In genomic region chr4:134243742-134244713, GRCh38 we compare ENCODE assay signal across 29 cellular contexts. TPM values are rescaled to one million over a fixed set of nuclear protein-coding genes. Genes with fewer than 3 reads are reported as not detected.
DNase-seq lines count a peak whose midpoint lies in the region; ATAC-seq, FAIRE-seq and TF ChIP-seq lines count a peak whose summit lies in the region.
"Had no signal": no experiment of that assay in that cellular context is flagged by ENCODE, and none has a peak within 500 bp of the region (broad histone marks: within the 10 kb centered on the region; RNA-seq: fewer than 3 reads in every experiment).

No MANE protein-coding gene starts in this region.

- intact Hi-C loops in pancreas (cut with DNase I) = no loop called here

- no peaks in the 10 kb centered on the region for H3K36me3 ChIP-seq in H7 (replicated peaks; ENCODE audit: control insufficient read depth, insufficient read depth, low read length)
- no peaks in the 10 kb centered on the region for H3K36me3 ChIP-seq in endodermal cell (ENCODE audit: control insufficient read depth, insufficient read depth, low read length)
- H3K36me3 ChIP-seq in pancreas = no peaks in the 10 kb centered on the region
- H3K36me3 ChIP-seq: ovary, right lobe of liver had no signal

- H3K9me3 ChIP-seq in endodermal cell (ENCODE audit: control insufficient read depth, low read length) (peaks cover 11% of the 10 kb centered on the region), pancreas (no peaks in the 10 kb centered on the region)
- H3K9me3 ChIP-seq: ovary, right lobe of liver had no signal

- CTCF ChIA-PET in activated CD4-positive, alpha-beta T cell treated with anti-CD3 and anti-CD28 coated beads, Interleukin-2, amount 10 ng/mL, durations not matched to agents 7 days and 5 days (lab: Charles Lee) = no interaction called here

- H3K27me3 Mint-ChIP-seq in endodermal cell (ENCODE audit: insufficient read depth) (no peaks in the 10 kb centered on the region), progenitor cell of endocrine pancreas (no peaks in the 10 kb centered on the region)
- no peaks in the 10 kb centered on the region for H3K27me3 Mint-ChIP-seq in activated CD4-positive, alpha-beta T cell treated with anti-CD3 and anti-CD28 coated beads, Interleukin-2, amount 10 ng/mL, durations not matched to agents 7 days and 5 days
- H3K27me3 Mint-ChIP-seq: CD4-positive, alpha-beta memory T cell; naive thymus-derived CD8-positive, alpha-beta T cell had no signal

- no peak for FAIRE-seq in pancreas (lab: Jason Lieb, UNC)
- FAIRE-seq: H54, HTR-8/SVneo had no signal

- H3K36me3 Mint-ChIP-seq in endodermal cell (ENCODE audit: low read depth) = no peaks in the 10 kb centered on the region
- no peaks in the 10 kb centered on the region for H3K36me3 Mint-ChIP-seq in activated CD4-positive, alpha-beta T cell treated with anti-CD3 and anti-CD28 coated beads, Interleukin-2, amount 10 ng/mL, durations not matched to agents 7 days and 5 days (ENCODE audit: low read depth)
- no peaks in the 10 kb centered on the region for H3K36me3 Mint-ChIP-seq in progenitor cell of endocrine pancreas (ENCODE audit: insufficient read depth)
- H3K36me3 Mint-ChIP-seq: CD4-positive, alpha-beta memory T cell; naive thymus-derived CD8-positive, alpha-beta T cell had no signal

- H3K4me3 Mint-ChIP-seq in endodermal cell = no peak overlapping the region
- no peak overlapping the region for H3K4me3 Mint-ChIP-seq in activated CD4-positive, alpha-beta T cell treated with anti-CD3 and anti-CD28 coated beads, Interleukin-2, amount 10 ng/mL, durations not matched to agents 7 days and 5 days
- H3K4me3 Mint-ChIP-seq in progenitor cell of endocrine pancreas (ENCODE audit: low read depth) = no peak overlapping the region
- H3K4me3 Mint-ChIP-seq: CD4-positive, alpha-beta memory T cell; mesothelial cell of epicardium; naive thymus-derived CD8-positive, alpha-beta T cell had no signal

- no peak overlapping the region for H3K27ac ChIP-seq in endodermal cell (ENCODE audit: low read depth, low read length)
- no peak overlapping the region for H3K27ac ChIP-seq in pancreas
- H3K27ac ChIP-seq: ovary, right lobe of liver, RWPE1 had no signal

- H3K4me1 Mint-ChIP-seq in endodermal cell (no peaks in the 10 kb centered on the region), progenitor cell of endocrine pancreas (ENCODE audit: low read depth) (no peaks in the 10 kb centered on the region)
- no peaks in the 10 kb centered on the region for H3K4me1 Mint-ChIP-seq in activated CD4-positive, alpha-beta T cell treated with anti-CD3 and anti-CD28 coated beads, Interleukin-2, amount 10 ng/mL, durations not matched to agents 7 days and 5 days
- H3K4me1 Mint-ChIP-seq: CD4-positive, alpha-beta memory T cell; naive thymus-derived CD8-positive, alpha-beta T cell had no signal

- TF ChIP-seq CTCF in endodermal cell (conservative IDR thresholded peaks at IDR 0.05) = no peak
- TF ChIP-seq CTCF in pancreas (IDR thresholded peaks at IDR 0.05) = no peak
- TF ChIP-seq CTCF in progenitor cell of endocrine pancreas (IDR thresholded peaks at IDR 0.05; ENCODE audit: unreplicated experiment) = no peak

- no peak overlapping the region for H3K9ac ChIP-seq in endodermal cell (ENCODE audit: extremely low read depth, low read length, poor library complexity, severe bottlenecking)

- WGBS in endodermal cell (ENCODE audit: insufficient coverage in 1 of 2, insufficient read length in 1 of 2), 2 experiments = 94 to 100% methylated on average over 5 to 21 of the region's 22 CpGs
- 87 to 89% methylated on average over 22 of the region's 22 CpGs for WGBS in pancreas, 2 donors

- H3K27ac Mint-ChIP-seq in endodermal cell (no peak overlapping the region), progenitor cell of endocrine pancreas (no peak overlapping the region)
- H3K27ac Mint-ChIP-seq in activated CD4-positive, alpha-beta T cell treated with anti-CD3 and anti-CD28 coated beads, Interleukin-2, amount 10 ng/mL, durations not matched to agents 7 days and 5 days = no peak overlapping the region
- H3K27ac Mint-ChIP-seq: activated T-helper 2 cell treated with anti-CD3 and anti-CD28 coated beads, Interferon-gamma antibody, Interleukin-2, Interleukin-4, amounts not matched to agents 10 μg/mL and 5 μg/mL and 100 μg/mL, durations not matched to agents 14 hours and 24 hours and 36 hours; CD4-positive, alpha-beta memory T cell; mesothelial cell of epicardium; naive thymus-derived CD8-positive, alpha-beta T cell had no signal

- POLR2A ChIA-PET in activated CD4-positive, alpha-beta T cell treated with anti-CD3 and anti-CD28 coated beads, Interleukin-2, amount 10 ng/mL, durations not matched to agents 7 days and 5 days (lab: Charles Lee) = no interaction called here

- H3K4me3 ChIP-seq in H7 (ENCODE audit: insufficient read depth, low read depth, low read length) = no peak overlapping the region
- H3K4me3 ChIP-seq in endodermal cell (ENCODE audit: low read length) = no peak overlapping the region
- no peak overlapping the region for H3K4me3 ChIP-seq in pancreas
- H3K4me3 ChIP-seq: ovary, right lobe of liver had no signal

- ATAC-seq in pancreas = no peak
- ATAC-seq: left colon; naive thymus-derived CD8-positive, alpha-beta T cell had no signal

- H3K9me3 Mint-ChIP-seq in endodermal cell = no peaks in the 10 kb centered on the region
- peaks cover 9% of the 10 kb centered on the region for H3K9me3 Mint-ChIP-seq in activated CD4-positive, alpha-beta T cell treated with anti-CD3 and anti-CD28 coated beads, Interleukin-2, amount 10 ng/mL, durations not matched to agents 7 days and 5 days
- peaks cover 2% of the 10 kb centered on the region for H3K9me3 Mint-ChIP-seq in progenitor cell of endocrine pancreas (ENCODE audit: low read depth)

- DNase-seq in DMS53 (lab: John Stamatoyannopoulos, UW) (peak; percentile 1), DMS53 treated with DMSO at 0.1 percent for 48 hours (lab: John Stamatoyannopoulos, UW; ENCODE audit: unreplicated experiment) (no peak), H7 (peak; percentile 2), endodermal cell (peak; percentile 53), pancreas (peak in 4 of 6 donors; percentile 4 to 47 (median 26)), progenitor cell of endocrine pancreas (ENCODE audit: low spot score, unreplicated experiment) (no peak)
- DNase-seq in activated effector memory CD4-positive, alpha-beta T cell treated with anti-CD3 and anti-CD28 coated beads, Interleukin-2, amount 50 U/mL, for 16 hours = no peak
- DNase-seq in activated CD4-positive, alpha-beta T cell treated with anti-CD3 and anti-CD28 coated beads, Interleukin-2, amount 10 ng/mL, durations not matched to agents 7 days and 5 days = no peak
- DNase-seq: activated CD4-positive, alpha-beta T cell treated with anti-CD3 and anti-CD28 coated beads, Interleukin-2, amount 50 U/mL, for 48 hours; CD4-positive, alpha-beta memory T cell; cerebellar nuclear complex; DMS153; GF-D8; head of caudate nucleus; Karpas-422; left colon; MV-4-11; naive thymus-derived CD8-positive, alpha-beta T cell; NCI-H1694; NCI-H2171 treated with DMSO at 0.1 percent for 48 hours; NCI-H526 treated with DMSO at 0.1 percent for 48 hours; right lobe of liver; trophoblast cell had no signal

- H3K27me3 ChIP-seq in H7 (ENCODE audit: control insufficient read depth, insufficient read depth, low read length) = no peaks in the 10 kb centered on the region
- no peaks in the 10 kb centered on the region for H3K27me3 ChIP-seq in endodermal cell (ENCODE audit: control insufficient read depth, insufficient read depth, low read length, poor library complexity, severe bottlenecking)
- H3K27me3 ChIP-seq in pancreas = no peaks in the 10 kb centered on the region
- H3K27me3 ChIP-seq: ovary, right lobe of liver had no signal

- H3K4me1 ChIP-seq in endodermal cell (ENCODE audit: control insufficient read depth, insufficient read depth, low read length) = no peaks in the 10 kb centered on the region
- no peaks in the 10 kb centered on the region for H3K4me1 ChIP-seq in pancreas
- H3K4me1 ChIP-seq: right lobe of liver had no signal

RNA-seq across cellular contexts. Expression of gene PABPC4L, which starts 42.4 kb away (rescaled TPM):
- total RNA-seq in H7 (2014; rRNA removed; shearing (Covaris generic)) = 3.7 and 4.7 TPM in 2 replicates
- total RNA-seq in endodermal cell (1 to 10 TPM; 6.4 to 7.5 TPM), pancreas (under 1 TPM; 0.06 to 0.56 (median 0.24) TPM), progenitor cell of endocrine pancreas (4.3 and 4.5 TPM in 2 replicates)
- polyA plus RNA-seq in endodermal cell (2013, experiment 1 of 2) = 8.4 TPM
- polyA plus RNA-seq in endodermal cell (2013, experiment 2 of 2) = 8.7 TPM
- polyA plus RNA-seq in pancreas = under 1 TPM; 0.11 to 0.12 TPM
- total RNA-seq in activated CD4-positive, alpha-beta T cell treated with anti-CD3 and anti-CD28 coated beads, Interleukin-2, amount 10 ng/mL, durations not matched to agents 7 days and 5 days = not detected
- total RNA-seq: activated T-helper 2 cell treated with anti-CD3 and anti-CD28 coated beads, Interferon-gamma antibody, Interleukin-2, Interleukin-4, amounts not matched to agents 10 μg/mL and 5 μg/mL and 100 μg/mL, durations not matched to agents 14 hours and 24 hours and 36 hours; CD4-positive, alpha-beta memory T cell; naive thymus-derived CD8-positive, alpha-beta T cell had no signal
- polyA plus RNA-seq: CD4-positive, alpha-beta memory T cell; naive thymus-derived CD8-positive, alpha-beta T cell had no signal

Comparison
In these comparisons a context has a peak if more than half of its experiments do, and no peak if none do; other contexts are left out.
1. DNase-seq: peak in DMS53 (single experiment), H7 (single experiment), endodermal cell (single experiment) and pancreas (4 of 6); none in DMS53 treated with DMSO at 0.1 percent for 48 hours (single experiment), activated effector memory CD4-positive, alpha-beta T cell treated with anti-CD3 and anti-CD28 coated beads, Interleukin-2, amount 50 U/mL, for 16 hours (single experiment), activated CD4-positive, alpha-beta T cell treated with anti-CD3 and anti-CD28 coated beads, Interleukin-2, amount 10 ng/mL, durations not matched to agents 7 days and 5 days (single experiment) and progenitor cell of endocrine pancreas (single experiment).